In the genomic region with DNA sequence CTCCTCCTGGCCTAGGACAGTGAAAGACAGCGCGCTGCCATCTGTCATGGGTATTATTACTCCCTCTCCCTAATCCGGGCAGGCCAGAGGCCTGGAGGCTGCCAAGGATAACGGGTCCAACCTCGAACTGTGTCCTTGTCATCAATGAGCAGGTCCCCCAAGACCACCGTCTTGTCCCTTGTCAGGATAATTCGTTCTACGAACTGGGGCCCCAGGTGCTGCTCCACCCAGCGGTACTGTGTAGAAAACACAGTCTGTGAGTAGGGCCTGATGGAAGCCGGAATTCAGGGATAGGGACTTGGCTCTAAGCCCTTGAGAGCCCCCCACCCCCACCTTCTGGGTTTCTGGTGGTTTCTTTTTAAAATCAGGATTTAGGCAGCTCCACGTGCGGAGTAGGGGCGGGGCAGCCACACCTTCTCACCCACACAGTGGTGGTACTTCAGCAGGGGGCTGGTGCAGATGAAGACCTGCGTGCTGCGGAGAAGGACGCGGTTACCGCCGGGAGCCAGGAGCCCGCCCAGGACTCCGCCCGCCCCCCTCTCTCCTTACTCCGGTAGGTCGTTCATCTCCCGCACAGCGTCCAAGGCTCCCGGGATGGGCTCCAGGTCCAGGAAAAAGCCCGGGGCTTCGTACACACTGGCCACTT, we compare ENCODE assay signal across 8 cellular contexts. TPM values are rescaled to one million over a fixed set of nuclear protein-coding genes. Genes with fewer than 3 reads are reported as not detected.
A peak's percentile ranks its signal among the peaks of the same experiment; 100 is the strongest.
DNase-seq lines count a peak whose midpoint lies in the region; ATAC-seq and TF ChIP-seq lines count a peak whose summit lies in the region.

No MANE protein-coding gene starts in this region.

- H3K4me1 Mint-ChIP-seq in natural killer cell treated with Interleukin-12 subunit alpha and Interleukin-12 subunit beta and Interleukin-15 and Interleukin-18, amount 100 ng/mL, for 72 hours (ENCODE audit: low read depth in 2 of 2) = peaks cover 18% of the 10 kb centered on the region in 2 donors

- H3K27me3 Mint-ChIP-seq in natural killer cell treated with Interleukin-12 subunit alpha and Interleukin-12 subunit beta and Interleukin-15 and Interleukin-18, amount 100 ng/mL, for 72 hours = no peaks in the 10 kb centered on the region

- H3K27ac Mint-ChIP-seq in natural killer cell treated with Interleukin-12 subunit alpha and Interleukin-12 subunit beta and Interleukin-15 and Interleukin-18, amount 100 ng/mL, for 72 hours = peak overlapping the region; percentile 84 to 90

- WGBS in tibial nerve, 2 donors = 10 to 14% methylated on average over 26 to 29 of the region's 29 CpGs

- DNase-seq in NOMO-1 treated with DMSO at 0.1 percent for 48 hours (lab: John Stamatoyannopoulos, UW; ENCODE audit: unreplicated experiment) (peak; percentile 49), activated T-helper 1 cell treated with Interleukin-2 at 50 U/mL for 16 hours (ENCODE audit: low read depth) (peak; percentile 20), fibroblast of gingiva (ENCODE audit: low read depth) (peak; percentile 20), tibial nerve (ENCODE audit: low spot score in 2 of 2) (no peak)
- DNase-seq in natural killer cell treated with Interleukin-12 subunit alpha and Interleukin-12 subunit beta and Interleukin-15 and Interleukin-18, amount 100 ng/mL, for 72 hours (ENCODE audit: low spot score) = no peak

- peak overlapping the region; percentile 95 for H3K4me3 ChIP-seq in GM08714 (ENCODE audit: low read length)
- H3K4me3 ChIP-seq in tibial nerve = peak overlapping the region; percentile 72 to 81 (median 78)

- H3K36me3 ChIP-seq in tibial nerve = peaks cover 0 to 22% (median 0%) of the 10 kb centered on the region in 3 donors

- H3K4me1 ChIP-seq in tibial nerve = peaks cover 0 to 19% (median 6%) of the 10 kb centered on the region in 4 donors

- H3K9me3 Mint-ChIP-seq in natural killer cell treated with Interleukin-12 subunit alpha and Interleukin-12 subunit beta and Interleukin-15 and Interleukin-18, amount 100 ng/mL, for 72 hours = no peaks in the 10 kb centered on the region

- H3K36me3 Mint-ChIP-seq in natural killer cell treated with Interleukin-12 subunit alpha and Interleukin-12 subunit beta and Interleukin-15 and Interleukin-18, amount 100 ng/mL, for 72 hours = peaks cover 4% of the 10 kb centered on the region

- peak overlapping the region; percentile 92 for H3K4me3 Mint-ChIP-seq in natural killer cell treated with Interleukin-12 subunit alpha and Interleukin-12 subunit beta and Interleukin-15 and Interleukin-18, amount 100 ng/mL, for 72 hours

- peak overlapping the region; percentile 75 to 93 (median 90) for H3K27ac ChIP-seq in tibial nerve

- no peaks in the 10 kb centered on the region for H3K9me3 ChIP-seq in tibial nerve

- ATAC-seq in HG02885 (IDR thresholded peaks at IDR 0.05; ENCODE audit: poor library complexity, unreplicated experiment) = peak; percentile 15
- peak; percentile 43 to 62 for ATAC-seq in natural killer cell treated with Interleukin-12 subunit alpha and Interleukin-12 subunit beta and Interleukin-15 and Interleukin-18, amount 100 ng/mL, for 72 hours
- ATAC-seq in HG02623 (IDR thresholded peaks at IDR 0.05; ENCODE audit: unreplicated experiment) = no peak

- H3K27me3 ChIP-seq in tibial nerve = no peaks in the 10 kb centered on the region

- no peak for TF ChIP-seq POLR2A in tibial nerve (IDR thresholded peaks at IDR 0.05)

- no peak for TF ChIP-seq EP300 in tibial nerve (IDR thresholded peaks at IDR 0.05)

- peak in 4 of 5 experiments; percentile 20 to 45 (median 37) for TF ChIP-seq CTCF in tibial nerve (IDR thresholded peaks at IDR 0.05)

RNA-seq across cellular contexts. Expression of a gene that starts 0.8 kb away (rescaled TPM):
- total RNA-seq in natural killer cell treated with Interleukin-12 subunit alpha and Interleukin-12 subunit beta and Interleukin-15 and Interleukin-18, amount 100 ng/mL, for 72 hours = 10 to 100 TPM; 76.9 to 87.9 TPM
- 100 to 1,000 TPM; 137 to 194 (median 166) TPM for total RNA-seq in tibial nerve

RNA-seq across cellular contexts. Expression of a gene that starts 21.0 kb away (rescaled TPM):
- 10 to 100 TPM; 13.3 to 13.7 TPM for total RNA-seq in natural killer cell treated with Interleukin-12 subunit alpha and Interleukin-12 subunit beta and Interleukin-15 and Interleukin-18, amount 100 ng/mL, for 72 hours
- 10 to 100 TPM in 1 of 4 donors, 1 to 10 TPM in 3; 4.2 to 12.0 (median 8.3) TPM for total RNA-seq in tibial nerve

RNA-seq across cellular contexts. Expression of a gene that starts 23.6 kb away (rescaled TPM):
- total RNA-seq in natural killer cell treated with Interleukin-12 subunit alpha and Interleukin-12 subunit beta and Interleukin-15 and Interleukin-18, amount 100 ng/mL, for 72 hours = 100 to 1,000 TPM; 219 to 351 TPM
- 10 to 100 TPM; 13.5 to 53.4 (median 32.4) TPM for total RNA-seq in tibial nerve

RNA-seq across cellular contexts. Expression of a gene that starts 43.0 kb away (rescaled TPM):
- 1 to 10 TPM; 4.6 TPM for total RNA-seq in natural killer cell treated with Interleukin-12 subunit alpha and Interleukin-12 subunit beta and Interleukin-15 and Interleukin-18, amount 100 ng/mL, for 72 hours
- 10 to 100 TPM in 1 of 4 donors, 1 to 10 TPM in 3; 4.6 to 27.9 (median 7.7) TPM for total RNA-seq in tibial nerve

RNA-seq across cellular contexts. Expression of a gene that starts 52.0 kb away (rescaled TPM):
- total RNA-seq in natural killer cell treated with Interleukin-12 subunit alpha and Interleukin-12 subunit beta and Interleukin-15 and Interleukin-18, amount 100 ng/mL, for 72 hours = 100 to 1,000 TPM; 332 to 497 TPM
- total RNA-seq in tibial nerve = 10 to 100 TPM; 38.1 to 62.9 (median 59.8) TPM

Comparison
In these comparisons a context has a peak if more than half of its experiments do, and no peak if none do; other contexts are left out.
1. DNase-seq: peak in NOMO-1 treated with DMSO at 0.1 percent for 48 hours (single experiment), activated T-helper 1 cell treated with Interleukin-2 at 50 U/mL for 16 hours (single experiment) and fibroblast of gingiva (single experiment); none in natural killer cell treated with Interleukin-12 subunit alpha and Interleukin-12 subunit beta and Interleukin-15 and Interleukin-18, amount 100 ng/mL, for 72 hours (single experiment) and tibial nerve (0 of 2).
2. RNA of a gene that starts 23.6 kb away (total RNA-seq): 219 to 351 TPM in natural killer cell treated with Interleukin-12 subunit alpha and Interleukin-12 subunit beta and Interleukin-15 and Interleukin-18, amount 100 ng/mL, for 72 hours; 13.5 to 53.4 TPM in tibial nerve; every median in the first group is over 4 times any median in the second.